ENCODE assay signal across 15 cellular contexts in genomic region chr4:53281438-53281837, GRCh38.
DNase-seq lines count a peak whose midpoint lies in the region; ATAC-seq and TF ChIP-seq lines count a peak whose summit lies in the region.
"Had no signal": no experiment of that assay in that cellular context is flagged by ENCODE, and none has a peak within 500 bp of the region (broad histone marks: within the 10 kb centered on the region; RNA-seq: fewer than 3 reads in every experiment).

No MANE protein-coding gene starts in this region.

- H3K4me1 Mint-ChIP-seq in natural killer cell treated with Interleukin-12 subunit alpha and Interleukin-12 subunit beta and Interleukin-15 and Interleukin-18, amount 100 ng/mL, for 72 hours (ENCODE audit: low read depth in 2 of 2), result peaks cover 0 to 3% of the 10 kb centered on the region in 2 donors

- no peak overlapping the region for H3K27ac ChIP-seq in gastroesophageal sphincter
- H3K27ac ChIP-seq: A549 had no signal

- WGBS in gastroesophageal sphincter (ENCODE audit: low coverage in 1 of 2), 2 donors, result 86 to 92% methylated on average over 2 of the region's 2 CpGs

- no peak for ATAC-seq in natural killer cell treated with Interleukin-12 subunit alpha and Interleukin-12 subunit beta and Interleukin-15 and Interleukin-18, amount 100 ng/mL, for 72 hours
- ATAC-seq in gastroesophageal sphincter, result no peak
- ATAC-seq: A549, GM12878 had no signal

- no peak overlapping the region for H3K9ac ChIP-seq in adipocyte (ENCODE audit: low read length)

- H3K36me3 ChIP-seq in adipocyte (ENCODE audit: control insufficient read depth, insufficient read depth, low read length, severe bottlenecking) (no peaks in the 10 kb centered on the region), gastroesophageal sphincter (peaks cover 0 to 5% of the 10 kb centered on the region in 2 donors)
- H3K36me3 ChIP-seq: HAP-1 had no signal

- H3K36me3 Mint-ChIP-seq in natural killer cell treated with Interleukin-12 subunit alpha and Interleukin-12 subunit beta and Interleukin-15 and Interleukin-18, amount 100 ng/mL, for 72 hours, result peaks cover 5% of the 10 kb centered on the region

- TF ChIP-seq EP300 in gastroesophageal sphincter (IDR thresholded peaks at IDR 0.05), result no peak

- H3K27me3 Mint-ChIP-seq in natural killer cell treated with Interleukin-12 subunit alpha and Interleukin-12 subunit beta and Interleukin-15 and Interleukin-18, amount 100 ng/mL, for 72 hours, result no peaks in the 10 kb centered on the region
- H3K27me3 Mint-ChIP-seq: CD8-positive, alpha-beta memory T cell had no signal

- CTCF ChIA-PET in AG04449 (lab: Yijun Ruan, JAX), result no interaction called here

- H3K4me3 ChIP-seq in AG04449 (ENCODE audit: low read depth, low read length) (no peak overlapping the region), adipocyte (ENCODE audit: low read length) (no peak overlapping the region), fibroblast of the aortic adventitia (ENCODE audit: low read depth, low read length) (no peak overlapping the region), gastroesophageal sphincter (no peak overlapping the region)
- H3K4me3 ChIP-seq: A549, GM12878, HAP-1 had no signal

- H3K4me1 ChIP-seq in adipocyte (ENCODE audit: control insufficient read depth, insufficient read depth, low read length) (no peaks in the 10 kb centered on the region), gastroesophageal sphincter (no peaks in the 10 kb centered on the region)
- H3K4me1 ChIP-seq: A549, HAP-1 had no signal

- H3K9me3 Mint-ChIP-seq in natural killer cell treated with Interleukin-12 subunit alpha and Interleukin-12 subunit beta and Interleukin-15 and Interleukin-18, amount 100 ng/mL, for 72 hours, result no peaks in the 10 kb centered on the region

- peak; percentile 19 for DNase-seq in AG04449 (ENCODE audit: low read depth, low spot score)
- peak; percentile 29 for DNase-seq in EH (ENCODE audit: low read depth)
- peak; percentile 33 for DNase-seq in adipocyte (ENCODE audit: low read depth)
- peak; percentile 6 for DNase-seq in fibroblast of the aortic adventitia (ENCODE audit: low read depth)
- DNase-seq in natural killer cell treated with Interleukin-12 subunit alpha and Interleukin-12 subunit beta and Interleukin-15 and Interleukin-18, amount 100 ng/mL, for 72 hours (ENCODE audit: low spot score), result no peak
- no peak for DNase-seq in amniotic stem cell (lab: John Stamatoyannopoulos, UW)
- no peak for DNase-seq in NCI-H1436 treated with DMSO at 0.1 percent for 48 hours (lab: John Stamatoyannopoulos, UW)
- DNase-seq: CD8-positive, alpha-beta memory T cell; NCI-H1048; NCI-H2107; SHP77 treated with DMSO at 0.1 percent for 48 hours had no signal

- TF ChIP-seq CTCF in AG04449 (IDR thresholded peaks at IDR 0.05; ENCODE audit: insufficient read depth, low read length, missing control alignments) (no peak), fibroblast of the aortic adventitia (IDR thresholded peaks at IDR 0.05; ENCODE audit: insufficient read depth, low read length) (no peak), gastroesophageal sphincter (IDR thresholded peaks at IDR 0.05) (no peak)

- no peak overlapping the region for H3K27ac Mint-ChIP-seq in natural killer cell treated with Interleukin-12 subunit alpha and Interleukin-12 subunit beta and Interleukin-15 and Interleukin-18, amount 100 ng/mL, for 72 hours

- H3K9me3 ChIP-seq in adipocyte (ENCODE audit: control insufficient read depth, low read length) (no peaks in the 10 kb centered on the region), gastroesophageal sphincter (no peaks in the 10 kb centered on the region)
- H3K9me3 ChIP-seq: A549, HAP-1 had no signal

- no peak overlapping the region for H3K4me3 Mint-ChIP-seq in natural killer cell treated with Interleukin-12 subunit alpha and Interleukin-12 subunit beta and Interleukin-15 and Interleukin-18, amount 100 ng/mL, for 72 hours
- H3K4me3 Mint-ChIP-seq: CD8-positive, alpha-beta memory T cell had no signal

- POLR2A ChIA-PET in AG04449 (lab: Yijun Ruan, JAX), result no interaction called here

- TF ChIP-seq POLR2A in gastroesophageal sphincter (IDR thresholded peaks at IDR 0.05), result no peak

- H3K27me3 ChIP-seq in adipocyte (replicated peaks; ENCODE audit: control insufficient read depth, insufficient read depth, low read length) (no peaks in the 10 kb centered on the region), gastroesophageal sphincter (no peaks in the 10 kb centered on the region)

Comparison
In these comparisons a context has a peak if more than half of its experiments do, and no peak if none do; other contexts are left out.
1. DNase-seq: peak in AG04449 (single experiment), EH (single experiment), adipocyte (single experiment) and fibroblast of the aortic adventitia (single experiment); none in natural killer cell treated with Interleukin-12 subunit alpha and Interleukin-12 subunit beta and Interleukin-15 and Interleukin-18, amount 100 ng/mL, for 72 hours (single experiment), amniotic stem cell (single experiment) and NCI-H1436 treated with DMSO at 0.1 percent for 48 hours (single experiment).